Comparison of ENCODE assay signal across 1 cellular context in the genomic region with DNA sequence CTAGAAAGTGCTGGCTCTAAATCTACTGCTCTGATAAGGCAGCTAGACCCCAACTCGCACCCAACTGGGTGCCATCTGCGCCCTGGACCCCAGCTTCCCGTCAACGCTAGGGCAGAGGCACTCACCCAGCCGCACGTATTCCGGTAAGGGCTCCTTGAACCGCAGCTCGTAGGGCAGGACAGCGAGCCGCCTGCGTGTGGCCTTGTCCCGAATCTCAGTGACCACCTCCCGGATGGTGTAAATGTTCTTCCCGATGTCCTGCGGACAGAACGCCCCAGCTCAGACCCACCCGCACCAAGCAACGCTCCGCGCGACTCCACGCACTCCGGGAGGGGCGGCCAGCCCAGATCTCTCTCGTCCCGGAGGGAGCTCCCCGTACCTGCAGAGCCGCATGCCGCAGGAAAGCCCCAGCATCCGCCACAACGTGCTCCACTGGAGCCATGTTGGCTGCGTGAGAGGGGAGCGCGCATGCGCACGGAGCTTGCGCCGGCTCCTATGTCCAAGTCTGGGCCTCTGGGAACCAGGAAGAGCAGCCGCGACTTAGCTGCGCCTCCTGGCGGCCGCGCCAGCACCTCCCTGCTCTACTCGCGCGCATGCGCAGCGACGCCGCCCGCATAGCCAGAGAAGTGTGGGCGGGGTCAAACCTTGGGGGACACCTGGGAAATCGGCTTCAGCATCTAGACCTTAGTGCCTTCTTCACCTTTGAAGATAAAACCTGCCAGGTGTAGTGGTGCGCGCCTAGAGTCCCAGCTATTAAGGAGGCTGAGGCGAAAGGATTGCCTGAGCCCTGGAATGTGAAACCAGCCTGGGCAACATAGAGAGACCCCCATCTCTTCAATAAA.
TF ChIP-seq lines count a peak whose summit lies in the region.

A gene (minus strand): TSS at position 458 of the 842 bp plus-strand sequence. CDS start 16 bp downstream, at position 442.

TF ChIP-seq in K562, 482 proteins besides CTCF, POLR2A, EP300 and RAD21 (continued from another document and continues in another):
- TF ChIP-seq CREM (IDR thresholded peaks at IDR 0.05; ENCODE audit: low read depth): peak; percentile 52; the same call in 1 of the 2 replicates
- no peak for TF ChIP-seq ZNF445 (CRISPR knock-in tag; IDR thresholded peaks at IDR 0.05; ENCODE audit: low read depth)
- TF ChIP-seq NUFIP1 (IDR thresholded peaks at IDR 0.05; ENCODE audit: partially characterized antibody): no peak
- TF ChIP-seq ZNF668 (CRISPR knock-in tag; IDR thresholded peaks at IDR 0.05): no peak
- TF ChIP-seq ILF3 (IDR thresholded peaks at IDR 0.05; ENCODE audit: borderline replicate concordance): no peak
- TF ChIP-seq, protein P1, sequence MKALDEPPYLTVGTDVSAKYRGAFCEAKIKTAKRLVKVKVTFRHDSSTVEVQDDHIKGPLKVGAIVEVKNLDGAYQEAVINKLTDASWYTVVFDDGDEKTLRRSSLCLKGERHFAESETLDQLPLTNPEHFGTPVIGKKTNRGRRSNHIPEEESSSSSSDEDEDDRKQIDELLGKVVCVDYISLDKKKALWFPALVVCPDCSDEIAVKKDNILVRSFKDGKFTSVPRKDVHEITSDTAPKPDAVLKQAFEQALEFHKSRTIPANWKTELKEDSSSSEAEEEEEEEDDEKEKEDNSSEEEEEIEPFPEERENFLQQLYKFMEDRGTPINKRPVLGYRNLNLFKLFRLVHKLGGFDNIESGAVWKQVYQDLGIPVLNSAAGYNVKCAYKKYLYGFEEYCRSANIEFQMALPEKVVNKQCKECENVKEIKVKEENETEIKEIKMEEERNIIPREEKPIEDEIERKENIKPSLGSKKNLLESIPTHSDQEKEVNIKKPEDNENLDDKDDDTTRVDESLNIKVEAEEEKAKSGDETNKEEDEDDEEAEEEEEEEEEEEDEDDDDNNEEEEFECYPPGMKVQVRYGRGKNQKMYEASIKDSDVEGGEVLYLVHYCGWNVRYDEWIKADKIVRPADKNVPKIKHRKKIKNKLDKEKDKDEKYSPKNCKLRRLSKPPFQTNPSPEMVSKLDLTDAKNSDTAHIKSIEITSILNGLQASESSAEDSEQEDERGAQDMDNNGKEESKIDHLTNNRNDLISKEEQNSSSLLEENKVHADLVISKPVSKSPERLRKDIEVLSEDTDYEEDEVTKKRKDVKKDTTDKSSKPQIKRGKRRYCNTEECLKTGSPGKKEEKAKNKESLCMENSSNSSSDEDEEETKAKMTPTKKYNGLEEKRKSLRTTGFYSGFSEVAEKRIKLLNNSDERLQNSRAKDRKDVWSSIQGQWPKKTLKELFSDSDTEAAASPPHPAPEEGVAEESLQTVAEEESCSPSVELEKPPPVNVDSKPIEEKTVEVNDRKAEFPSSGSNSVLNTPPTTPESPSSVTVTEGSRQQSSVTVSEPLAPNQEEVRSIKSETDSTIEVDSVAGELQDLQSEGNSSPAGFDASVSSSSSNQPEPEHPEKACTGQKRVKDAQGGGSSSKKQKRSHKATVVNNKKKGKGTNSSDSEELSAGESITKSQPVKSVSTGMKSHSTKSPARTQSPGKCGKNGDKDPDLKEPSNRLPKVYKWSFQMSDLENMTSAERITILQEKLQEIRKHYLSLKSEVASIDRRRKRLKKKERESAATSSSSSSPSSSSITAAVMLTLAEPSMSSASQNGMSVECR (CRISPR knock-in tag; IDR thresholded peaks at IDR 0.05): peak; percentile 96
- no peak for TF ChIP-seq BRD9 (IDR thresholded peaks at IDR 0.05; ENCODE audit: low read depth, partially characterized antibody)
- TF ChIP-seq SREBF2 (CRISPR knock-in tag; IDR thresholded peaks at IDR 0.05): no peak
- no peak for TF ChIP-seq ESRRB (CRISPR knock-in tag; IDR thresholded peaks at IDR 0.05; ENCODE audit: borderline replicate concordance)
- TF ChIP-seq HNRNPH1 (optimal IDR thresholded peaks at IDR 0.05; ENCODE audit: low read depth, low read length): no peak
- TF ChIP-seq CBX5 (IDR thresholded peaks at IDR 0.05; ENCODE audit: borderline replicate concordance, low read depth): no peak
- TF ChIP-seq EGR1 (conservative IDR thresholded peaks at IDR 0.05): peak; percentile 65
- TF ChIP-seq KLF13 (tag; IDR thresholded peaks at IDR 0.05; ENCODE audit: borderline replicate concordance, low read depth): no peak; the same call in 1 of the 2 replicates
- no peak for TF ChIP-seq WHSC1 (IDR thresholded peaks at IDR 0.05; ENCODE audit: low read length)
- TF ChIP-seq BACH1 (tag; IDR thresholded peaks at IDR 0.05): no peak
- TF ChIP-seq SRSF1 (IDR thresholded peaks at IDR 0.05; ENCODE audit: low read depth, low read length): no peak
- peak; percentile 81 for TF ChIP-seq C11orf30 (IDR thresholded peaks at IDR 0.05; ENCODE audit: low read depth)
- TF ChIP-seq SAFB (IDR thresholded peaks at IDR 0.05; ENCODE audit: borderline replicate concordance, low read depth, low read length): no peak; the same call in 1 of the 2 replicates
- TF ChIP-seq, protein P2, sequence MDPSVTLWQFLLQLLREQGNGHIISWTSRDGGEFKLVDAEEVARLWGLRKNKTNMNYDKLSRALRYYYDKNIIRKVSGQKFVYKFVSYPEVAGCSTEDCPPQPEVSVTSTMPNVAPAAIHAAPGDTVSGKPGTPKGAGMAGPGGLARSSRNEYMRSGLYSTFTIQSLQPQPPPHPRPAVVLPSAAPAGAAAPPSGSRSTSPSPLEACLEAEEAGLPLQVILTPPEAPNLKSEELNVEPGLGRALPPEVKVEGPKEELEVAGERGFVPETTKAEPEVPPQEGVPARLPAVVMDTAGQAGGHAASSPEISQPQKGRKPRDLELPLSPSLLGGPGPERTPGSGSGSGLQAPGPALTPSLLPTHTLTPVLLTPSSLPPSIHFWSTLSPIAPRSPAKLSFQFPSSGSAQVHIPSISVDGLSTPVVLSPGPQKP (CRISPR knock-in tag; IDR thresholded peaks at IDR 0.05): no peak
- TF ChIP-seq ZBED1 (IDR thresholded peaks at IDR 0.05): no peak
- no peak for TF ChIP-seq CHD2 (IDR thresholded peaks at IDR 0.05; ENCODE audit: low read depth, low read length)
- TF ChIP-seq ZNF444 (CRISPR knock-in tag; IDR thresholded peaks at IDR 0.05): no peak
- no peak for TF ChIP-seq BCOR (IDR thresholded peaks at IDR 0.05)
- no peak for TF ChIP-seq LARP7 (IDR thresholded peaks at IDR 0.05)
- no peak for TF ChIP-seq ZNF79 (CRISPR knock-in tag; IDR thresholded peaks at IDR 0.05; ENCODE audit: low read depth)
- TF ChIP-seq, protein P3, sequence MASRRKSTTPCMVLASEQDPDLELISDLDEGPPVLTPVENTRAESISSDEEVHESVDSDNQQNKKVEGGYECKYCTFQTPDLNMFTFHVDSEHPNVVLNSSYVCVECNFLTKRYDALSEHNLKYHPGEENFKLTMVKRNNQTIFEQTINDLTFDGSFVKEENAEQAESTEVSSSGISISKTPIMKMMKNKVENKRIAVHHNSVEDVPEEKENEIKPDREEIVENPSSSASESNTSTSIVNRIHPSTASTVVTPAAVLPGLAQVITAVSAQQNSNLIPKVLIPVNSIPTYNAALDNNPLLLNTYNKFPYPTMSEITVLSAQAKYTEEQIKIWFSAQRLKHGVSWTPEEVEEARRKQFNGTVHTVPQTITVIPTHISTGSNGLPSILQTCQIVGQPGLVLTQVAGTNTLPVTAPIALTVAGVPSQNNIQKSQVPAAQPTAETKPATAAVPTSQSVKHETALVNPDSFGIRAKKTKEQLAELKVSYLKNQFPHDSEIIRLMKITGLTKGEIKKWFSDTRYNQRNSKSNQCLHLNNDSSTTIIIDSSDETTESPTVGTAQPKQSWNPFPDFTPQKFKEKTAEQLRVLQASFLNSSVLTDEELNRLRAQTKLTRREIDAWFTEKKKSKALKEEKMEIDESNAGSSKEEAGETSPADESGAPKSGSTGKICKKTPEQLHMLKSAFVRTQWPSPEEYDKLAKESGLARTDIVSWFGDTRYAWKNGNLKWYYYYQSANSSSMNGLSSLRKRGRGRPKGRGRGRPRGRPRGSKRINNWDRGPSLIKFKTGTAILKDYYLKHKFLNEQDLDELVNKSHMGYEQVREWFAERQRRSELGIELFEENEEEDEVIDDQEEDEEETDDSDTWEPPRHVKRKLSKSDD (conservative IDR thresholded peaks at IDR 0.05; ENCODE audit: low read length): no peak; the same call in 1 of the 2 replicates
- TF ChIP-seq, protein P4, sequence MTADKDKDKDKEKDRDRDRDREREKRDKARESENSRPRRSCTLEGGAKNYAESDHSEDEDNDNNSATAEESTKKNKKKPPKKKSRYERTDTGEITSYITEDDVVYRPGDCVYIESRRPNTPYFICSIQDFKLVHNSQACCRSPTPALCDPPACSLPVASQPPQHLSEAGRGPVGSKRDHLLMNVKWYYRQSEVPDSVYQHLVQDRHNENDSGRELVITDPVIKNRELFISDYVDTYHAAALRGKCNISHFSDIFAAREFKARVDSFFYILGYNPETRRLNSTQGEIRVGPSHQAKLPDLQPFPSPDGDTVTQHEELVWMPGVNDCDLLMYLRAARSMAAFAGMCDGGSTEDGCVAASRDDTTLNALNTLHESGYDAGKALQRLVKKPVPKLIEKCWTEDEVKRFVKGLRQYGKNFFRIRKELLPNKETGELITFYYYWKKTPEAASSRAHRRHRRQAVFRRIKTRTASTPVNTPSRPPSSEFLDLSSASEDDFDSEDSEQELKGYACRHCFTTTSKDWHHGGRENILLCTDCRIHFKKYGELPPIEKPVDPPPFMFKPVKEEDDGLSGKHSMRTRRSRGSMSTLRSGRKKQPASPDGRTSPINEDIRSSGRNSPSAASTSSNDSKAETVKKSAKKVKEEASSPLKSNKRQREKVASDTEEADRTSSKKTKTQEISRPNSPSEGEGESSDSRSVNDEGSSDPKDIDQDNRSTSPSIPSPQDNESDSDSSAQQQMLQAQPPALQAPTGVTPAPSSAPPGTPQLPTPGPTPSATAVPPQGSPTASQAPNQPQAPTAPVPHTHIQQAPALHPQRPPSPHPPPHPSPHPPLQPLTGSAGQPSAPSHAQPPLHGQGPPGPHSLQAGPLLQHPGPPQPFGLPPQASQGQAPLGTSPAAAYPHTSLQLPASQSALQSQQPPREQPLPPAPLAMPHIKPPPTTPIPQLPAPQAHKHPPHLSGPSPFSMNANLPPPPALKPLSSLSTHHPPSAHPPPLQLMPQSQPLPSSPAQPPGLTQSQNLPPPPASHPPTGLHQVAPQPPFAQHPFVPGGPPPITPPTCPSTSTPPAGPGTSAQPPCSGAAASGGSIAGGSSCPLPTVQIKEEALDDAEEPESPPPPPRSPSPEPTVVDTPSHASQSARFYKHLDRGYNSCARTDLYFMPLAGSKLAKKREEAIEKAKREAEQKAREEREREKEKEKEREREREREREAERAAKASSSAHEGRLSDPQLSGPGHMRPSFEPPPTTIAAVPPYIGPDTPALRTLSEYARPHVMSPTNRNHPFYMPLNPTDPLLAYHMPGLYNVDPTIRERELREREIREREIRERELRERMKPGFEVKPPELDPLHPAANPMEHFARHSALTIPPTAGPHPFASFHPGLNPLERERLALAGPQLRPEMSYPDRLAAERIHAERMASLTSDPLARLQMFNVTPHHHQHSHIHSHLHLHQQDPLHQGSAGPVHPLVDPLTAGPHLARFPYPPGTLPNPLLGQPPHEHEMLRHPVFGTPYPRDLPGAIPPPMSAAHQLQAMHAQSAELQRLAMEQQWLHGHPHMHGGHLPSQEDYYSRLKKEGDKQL (CRISPR knock-in tag; IDR thresholded peaks at IDR 0.05; ENCODE audit: borderline replicate concordance): no peak
- TF ChIP-seq HNRNPLL (IDR thresholded peaks at IDR 0.05; ENCODE audit: low read depth, low read length, poor library complexity, severe bottlenecking): peak; percentile 75
- TF ChIP-seq TCF3 (CRISPR knock-in tag; IDR thresholded peaks at IDR 0.05): 0 out of 2 replicates have a peak, but pooled peaks have one; percentile 4
- TF ChIP-seq FOXM1 (IDR thresholded peaks at IDR 0.05; ENCODE audit: low read depth): no peak
- TF ChIP-seq FOXM1 (CRISPR knock-in tag; IDR thresholded peaks at IDR 0.05; ENCODE audit: low read depth): no peak
- TF ChIP-seq, protein P5, sequence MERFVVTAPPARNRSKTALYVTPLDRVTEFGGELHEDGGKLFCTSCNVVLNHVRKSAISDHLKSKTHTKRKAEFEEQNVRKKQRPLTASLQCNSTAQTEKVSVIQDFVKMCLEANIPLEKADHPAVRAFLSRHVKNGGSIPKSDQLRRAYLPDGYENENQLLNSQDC (CRISPR knock-in tag; IDR thresholded peaks at IDR 0.05): no peak
- peak; percentile 94 for TF ChIP-seq POLR2AphosphoS5 (IDR thresholded peaks at IDR 0.05; ENCODE audit: control insufficient read depth, insufficient read depth, low read depth, low read length)
- TF ChIP-seq, protein P6, sequence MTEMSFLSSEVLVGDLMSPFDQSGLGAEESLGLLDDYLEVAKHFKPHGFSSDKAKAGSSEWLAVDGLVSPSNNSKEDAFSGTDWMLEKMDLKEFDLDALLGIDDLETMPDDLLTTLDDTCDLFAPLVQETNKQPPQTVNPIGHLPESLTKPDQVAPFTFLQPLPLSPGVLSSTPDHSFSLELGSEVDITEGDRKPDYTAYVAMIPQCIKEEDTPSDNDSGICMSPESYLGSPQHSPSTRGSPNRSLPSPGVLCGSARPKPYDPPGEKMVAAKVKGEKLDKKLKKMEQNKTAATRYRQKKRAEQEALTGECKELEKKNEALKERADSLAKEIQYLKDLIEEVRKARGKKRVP (CRISPR knock-in tag; IDR thresholded peaks at IDR 0.05): no peak
- peak; percentile 99 for TF ChIP-seq MYC (IDR thresholded peaks at IDR 0.05; ENCODE audit: low read depth, low read length)
- TF ChIP-seq MYC (CRISPR knock-in tag; IDR thresholded peaks at IDR 0.05; ENCODE audit: borderline replicate concordance, low read depth): peak; percentile 98; the same call in 1 of the 2 replicates
- TF ChIP-seq, protein P7, sequence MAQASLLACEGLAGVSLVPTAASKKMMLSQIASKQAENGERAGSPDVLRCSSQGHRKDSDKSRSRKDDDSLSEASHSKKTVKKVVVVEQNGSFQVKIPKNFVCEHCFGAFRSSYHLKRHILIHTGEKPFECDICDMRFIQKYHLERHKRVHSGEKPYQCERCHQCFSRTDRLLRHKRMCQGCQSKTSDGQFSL (CRISPR knock-in tag; IDR thresholded peaks at IDR 0.05): no peak
- TF ChIP-seq, protein P7 (tag; IDR thresholded peaks at IDR 0.05): no peak
- no peak for TF ChIP-seq NFYB (IDR thresholded peaks at IDR 0.05; ENCODE audit: extremely low read depth, insufficient read length)
- no peak for TF ChIP-seq SREBF1 (IDR thresholded peaks at IDR 0.05; ENCODE audit: borderline replicate concordance, low read depth, low read length)
- no peak for TF ChIP-seq NFXL1 (CRISPR knock-in tag; IDR thresholded peaks at IDR 0.05)
- TF ChIP-seq ZNF212 (CRISPR knock-in tag; IDR thresholded peaks at IDR 0.05): no peak
- TF ChIP-seq, protein P8, sequence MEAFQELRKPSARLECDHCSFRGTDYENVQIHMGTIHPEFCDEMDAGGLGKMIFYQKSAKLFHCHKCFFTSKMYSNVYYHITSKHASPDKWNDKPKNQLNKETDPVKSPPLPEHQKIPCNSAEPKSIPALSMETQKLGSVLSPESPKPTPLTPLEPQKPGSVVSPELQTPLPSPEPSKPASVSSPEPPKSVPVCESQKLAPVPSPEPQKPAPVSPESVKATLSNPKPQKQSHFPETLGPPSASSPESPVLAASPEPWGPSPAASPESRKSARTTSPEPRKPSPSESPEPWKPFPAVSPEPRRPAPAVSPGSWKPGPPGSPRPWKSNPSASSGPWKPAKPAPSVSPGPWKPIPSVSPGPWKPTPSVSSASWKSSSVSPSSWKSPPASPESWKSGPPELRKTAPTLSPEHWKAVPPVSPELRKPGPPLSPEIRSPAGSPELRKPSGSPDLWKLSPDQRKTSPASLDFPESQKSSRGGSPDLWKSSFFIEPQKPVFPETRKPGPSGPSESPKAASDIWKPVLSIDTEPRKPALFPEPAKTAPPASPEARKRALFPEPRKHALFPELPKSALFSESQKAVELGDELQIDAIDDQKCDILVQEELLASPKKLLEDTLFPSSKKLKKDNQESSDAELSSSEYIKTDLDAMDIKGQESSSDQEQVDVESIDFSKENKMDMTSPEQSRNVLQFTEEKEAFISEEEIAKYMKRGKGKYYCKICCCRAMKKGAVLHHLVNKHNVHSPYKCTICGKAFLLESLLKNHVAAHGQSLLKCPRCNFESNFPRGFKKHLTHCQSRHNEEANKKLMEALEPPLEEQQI (IDR thresholded peaks at IDR 0.05): no peak
